8 cellular contexts compared by ENCODE assay signal in the genomic region with DNA sequence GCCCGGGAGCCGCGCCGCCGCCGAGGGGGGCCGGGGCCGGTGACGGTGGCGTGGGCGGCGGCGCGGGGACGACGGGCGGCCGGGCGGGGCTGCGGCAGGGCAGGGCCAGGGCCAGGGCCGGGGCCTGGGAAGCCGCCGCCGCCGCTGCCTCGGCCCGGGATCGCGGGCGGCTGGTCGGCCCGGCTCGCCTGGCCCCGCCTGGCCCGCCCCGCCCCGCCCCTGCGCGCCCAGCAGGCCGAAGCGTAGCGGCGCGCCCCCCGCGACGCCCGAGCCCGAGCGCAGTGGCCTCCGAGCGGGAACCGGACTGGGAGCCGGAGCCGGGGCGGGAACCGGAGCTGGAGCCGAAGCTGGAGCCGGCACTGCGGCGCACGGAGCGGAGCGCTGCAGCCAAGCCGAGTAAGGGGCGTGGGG. TPM values are rescaled to one million over a fixed set of nuclear protein-coding genes. Genes with fewer than 3 reads are reported as not detected.
A peak's percentile ranks its signal among the peaks of the same experiment; 100 is the strongest.
DNase-seq lines count a peak whose midpoint lies in the region; ATAC-seq and TF ChIP-seq lines count a peak whose summit lies in the region.

Gene BEAN1, plus strand, starts transcription at position 260 of the 411 bp plus-strand sequence. CDS start 10,382 bp downstream, outside the sequence.

- no peak for TF ChIP-seq CTCF in fibroblast of villous mesenchyme (IDR thresholded peaks at IDR 0.05; ENCODE audit: insufficient read depth, low read depth, low read length)
- no peak for TF ChIP-seq CTCF in ovary (IDR thresholded peaks at IDR 0.05)

- H3K27ac ChIP-seq in SJSA1 (no peak within 1 kb of the TSS), ovary (no peak within 1 kb of the TSS)

- intact Hi-C loops in ovary (cut with DNase I): no loop called here

- TF ChIP-seq EP300 in ovary (IDR thresholded peaks at IDR 0.05): no peak

- H3K4me1 ChIP-seq in SJSA1 (replicated peaks) (peaks cover 11% of the 10 kb centered on the region), ovary (ENCODE audit: insufficient read depth) (peaks cover 4% of the 10 kb centered on the region)

- H3K36me3 ChIP-seq in SJSA1: no peaks in the 10 kb centered on the region
- H3K36me3 ChIP-seq in ovary: no peaks in the 10 kb centered on the region

- H3K4me3 ChIP-seq in SJSA1 (peak within 1 kb of the TSS; percentile 18; the same call in 1 of the 2 replicates), fibroblast of villous mesenchyme (ENCODE audit: low read depth, low read length) (peak within 1 kb of the TSS; percentile 43), ovary (peak within 1 kb of the TSS; percentile 29)

- DNase-seq in ELR (ENCODE audit: low read depth) (peak; percentile 34), SJSA1 (ENCODE audit: low read depth in 1 of 2, low spot score in 2 of 2) (no peak), fibroblast of villous mesenchyme (ENCODE audit: low read depth) (peak; percentile 24), ovary (peak in 4 of 5 donors; percentile 16 to 53 (median 38)), NCI-H1930 (lab: John Stamatoyannopoulos, UW) (no peak), NCI-H82 (lab: John Stamatoyannopoulos, UW) (no peak)

- H3K27me3 ChIP-seq in SJSA1 (replicated peaks): peaks cover 68% of the 10 kb centered on the region
- no peaks in the 10 kb centered on the region for H3K27me3 ChIP-seq in ovary

- WGBS in ovary, 3 donors: 0 to 1% methylated on average over 36 to 66 of the region's 66 CpGs; no CpG with 5 or more reads in 1 of the 3 donors

- ATAC-seq in HG03442 (IDR thresholded peaks at IDR 0.05; ENCODE audit: unreplicated experiment) (no peak), HG02642 (IDR thresholded peaks at IDR 0.05; ENCODE audit: poor library complexity, unreplicated experiment) (no peak)

- no peak for TF ChIP-seq POLR2A in ovary (IDR thresholded peaks at IDR 0.05)

- H3K9me3 ChIP-seq in SJSA1 (replicated peaks): no peaks in the 10 kb centered on the region
- H3K9me3 ChIP-seq in ovary: no peaks in the 10 kb centered on the region

RNA-seq across cellular contexts. Expression of gene BEAN1, which starts in this region (rescaled TPM):
- not detected in 2 replicates for total RNA-seq in SJSA1 (2014; rRNA removed; shearing (Covaris generic))
- total RNA-seq in fibroblast of villous mesenchyme (under 0.01 and 0.32 TPM in 2 replicates), ovary (1 to 10 TPM in 2 of 7 donors, under 1 TPM in 4, not detected in 1; 0.15 to 2.2 (median 0.54) TPM)
- polyA plus RNA-seq in ovary: under 1 TPM; 0.62 to 0.72 TPM

Comparison
In these comparisons a context has a peak if more than half of its experiments do, and no peak if none do; other contexts are left out.
1. Peak in DNase-seq and H3K4me3 ChIP-seq in fibroblast of villous mesenchyme; RNA of the gene not detected or under 1 TPM.
2. DNase-seq: peak in ELR (single experiment) and ovary (4 of 5); none in SJSA1 (0 of 2), NCI-H1930 (0 of 2) and NCI-H82 (single experiment).
3. Peak in every context shown above with its lines, with median percentiles within 50 percentile points of each other: H3K4me3 ChIP-seq.